ENCODE assay signal across 8 cellular contexts in genomic region chr19:58003153-58003828, GRCh38. TPM values are rescaled to one million over a fixed set of nuclear protein-coding genes. Genes with fewer than 3 reads are reported as not detected.
A peak's percentile ranks its signal among the peaks of the same experiment; 100 is the strongest.
DNase-seq lines count a peak whose midpoint lies in the region; ATAC-seq and TF ChIP-seq lines count a peak whose summit lies in the region.

No MANE protein-coding gene starts in this region.

- TF ChIP-seq CTCF in CD14-positive monocyte (IDR thresholded peaks at IDR 0.05): no peak
- no peak for TF ChIP-seq CTCF in epithelial cell of esophagus (IDR thresholded peaks at IDR 0.05; ENCODE audit: insufficient read depth, low read depth, low read length, missing control alignments)
- no peak for TF ChIP-seq CTCF in nephron (IDR thresholded peaks at IDR 0.05; ENCODE audit: unreplicated experiment in 3 of 3)

- H3K4me1 Mint-ChIP-seq in CD14-positive monocyte: peaks cover 33% of the 10 kb centered on the region
- peaks cover 11% of the 10 kb centered on the region for H3K4me1 Mint-ChIP-seq in nephron

- H3K4me3 Mint-ChIP-seq in CD14-positive monocyte: peak overlapping the region; percentile 87 to 88
- peak overlapping the region; percentile 79 to 93 (median 85) for H3K4me3 Mint-ChIP-seq in nephron

- H3K27ac Mint-ChIP-seq in CD14-positive monocyte (peak overlapping the region in 6 of 7 donors; percentile 74 to 92 (median 84)), nephron (peak overlapping the region in 2 of 3 experiments; percentile 82 to 97)

- H3K9me3 Mint-ChIP-seq in CD14-positive monocyte (peaks cover 70 to 94% (median 90%) of the 10 kb centered on the region in 7 donors), nephron (peaks cover 84% of the 10 kb centered on the region)

- H3K36me3 Mint-ChIP-seq in CD14-positive monocyte: peaks cover 62 to 80% of the 10 kb centered on the region in 2 donors
- peaks cover 96% of the 10 kb centered on the region for H3K36me3 Mint-ChIP-seq in nephron (ENCODE audit: low read depth)

- peak overlapping the region; percentile 93 for H3K4me3 ChIP-seq in epithelial cell of esophagus (ENCODE audit: low read length)

- H3K27me3 Mint-ChIP-seq in CD14-positive monocyte (ENCODE audit: low read depth in 3 of 3) (peaks cover 0 to 5% (median 1%) of the 10 kb centered on the region in 3 donors), nephron (ENCODE audit: low read depth) (peaks cover 4% of the 10 kb centered on the region)

- no peak for ATAC-seq in GM21381 (IDR thresholded peaks at IDR 0.05; ENCODE audit: unreplicated experiment)

- intact Hi-C loops in CD14-positive monocyte (cut with micrococcal nuclease): loop anchor here (2.0 to 10.0 kb wide), 7 partner anchors 148 to 386 kb away; partner anchors contain the start of genes ZNF274 (in 2 of the 2), ERVK3-1 (in 1 of the 2), ZNF329 (in 1 of the 2) and ZNF776 (in 1 of the 2)

- DNase-seq in CD14-positive monocyte (ENCODE audit: low spot score) (no peak), NCI-H748 treated with DMSO at 0.1 percent for 48 hours (lab: John Stamatoyannopoulos, UW) (peak; percentile 34), epithelial cell of esophagus (ENCODE audit: low read depth) (peak; percentile 14), NK-92 (lab: John Stamatoyannopoulos, UW; ENCODE audit: unreplicated experiment) (no peak), GM19238 (ENCODE audit: insufficient read length, low spot score) (no peak), NCI-H1092 treated with DMSO at 0.1 percent for 48 hours (lab: John Stamatoyannopoulos, UW) (no peak)

RNA-seq across cellular contexts. Expression of gene ZNF606, which starts 0.7 kb away (rescaled TPM):
- 1 to 10 TPM in 1 of 2 donors, under 1 TPM in 1; 0.87 to 1.2 TPM for polyA plus RNA-seq in CD14-positive monocyte

RNA-seq across cellular contexts. Expression of gene C19orf18, which starts 29.0 kb away (rescaled TPM):
- polyA plus RNA-seq in CD14-positive monocyte: not detected

RNA-seq across cellular contexts. Expression of gene ZSCAN1, which starts 30.5 kb away (rescaled TPM):
- not detected for polyA plus RNA-seq in CD14-positive monocyte

RNA-seq across cellular contexts. Expression of gene ZNF256, which starts 55.8 kb away (rescaled TPM):
- 1 to 10 TPM in 1 of 2 donors, under 1 TPM in 1; 0.51 to 1.3 TPM for polyA plus RNA-seq in CD14-positive monocyte

RNA-seq across cellular contexts. Expression of gene ZNF135, which starts 55.8 kb away (rescaled TPM):
- under 1 TPM in 1 of 2 donors, not detected in 1; 0.37 TPM for polyA plus RNA-seq in CD14-positive monocyte

Comparison
In these comparisons a context has a peak if more than half of its experiments do, and no peak if none do; other contexts are left out.
1. DNase-seq: peak in NCI-H748 treated with DMSO at 0.1 percent for 48 hours (single experiment) and epithelial cell of esophagus (single experiment); none in CD14-positive monocyte (single experiment), NK-92 (single experiment), GM19238 (single experiment) and NCI-H1092 treated with DMSO at 0.1 percent for 48 hours (single experiment).